ENCODE assay signal across 1 cellular context in the genomic region with DNA sequence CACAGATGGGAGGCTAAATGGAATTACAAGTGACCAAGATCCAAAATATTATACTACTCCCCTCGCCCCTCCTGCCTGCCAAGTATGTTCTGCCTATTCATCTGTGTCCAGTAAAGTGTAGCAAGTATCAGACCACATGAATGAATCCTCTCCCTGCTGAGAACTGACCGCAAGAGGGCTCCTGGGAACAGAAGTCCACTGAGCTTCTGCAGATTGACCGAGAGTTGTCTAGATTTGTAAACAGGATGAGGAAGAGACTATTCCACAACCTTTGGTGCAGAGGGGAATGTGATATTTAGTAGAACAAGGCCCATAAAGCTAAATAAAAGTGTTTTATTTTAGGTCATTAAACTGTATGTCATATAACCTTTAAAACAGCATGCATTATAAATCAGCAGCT.
TF ChIP-seq lines count a peak whose summit lies in the region.

No MANE protein-coding gene starts in this region.

TF ChIP-seq in IMR-90, 13 proteins besides CTCF, POLR2A, EP300 and RAD21 (continued from another document):
- TF ChIP-seq CEBPB (IDR thresholded peaks at IDR 0.05; ENCODE audit: low read depth, low read length) (no peak), MAFK (IDR thresholded peaks at IDR 0.05; ENCODE audit: low read depth, low read length) (no peak), MAZ (IDR thresholded peaks at IDR 0.05; ENCODE audit: borderline replicate concordance, low read depth, low read length) (no peak), NFE2L2 (IDR thresholded peaks at IDR 0.05; ENCODE audit: low read depth, low read length) (no peak), SMC3 (IDR thresholded peaks at IDR 0.05; ENCODE audit: low read depth, low read length) (no peak), BHLHE40 (IDR thresholded peaks at IDR 0.05; ENCODE audit: low read depth, low read length) (no peak)
